In genomic region chr12:2959508-2960431, GRCh38 we compare ENCODE assay signal across 8 cellular contexts. TPM values are rescaled to one million over a fixed set of nuclear protein-coding genes. Genes with fewer than 3 reads are reported as not detected.
DNase-seq lines count a peak whose midpoint lies in the region; ATAC-seq, FAIRE-seq and TF ChIP-seq lines count a peak whose summit lies in the region.

No MANE protein-coding gene starts in this region.

- RAD21 ChIA-PET in GM12878 (lab: Charles Lee; ENCODE audit: unreplicated experiment), result no interaction called here

- H3K9me3 ChIP-seq in GM12878 (replicated peaks; ENCODE audit: control insufficient read depth, insufficient read depth, low read length) (no peaks in the 10 kb centered on the region), iPS-15b (ENCODE audit: control insufficient read depth, insufficient read depth, low read length) (no peaks in the 10 kb centered on the region), skeletal muscle tissue (ENCODE audit: control insufficient read depth in 3 of 3, low read length in 3 of 3) (no peaks in the 10 kb centered on the region)

- DNase-seq in GM06990 (ENCODE audit: extremely low read depth, insufficient read length) (no peak), NCI-H510A (lab: John Stamatoyannopoulos, UW) (peak; percentile 58), GM12878 (ENCODE audit: low read depth, low spot score) (no peak), NCI-H1436 (lab: John Stamatoyannopoulos, UW) (no peak), mesenteric fat pad (ENCODE audit: low spot score) (no peak)

- BruUV-seq in GM12878 (replicated peaks; lab: Mats Ljungman, UMichigan), result no TSS peak

- H4K20me1 ChIP-seq in GM12878 (ENCODE audit: control insufficient read depth, insufficient read depth), result no peaks in the 10 kb centered on the region; the same call in 1 of the 2 replicates

- WGBS in GM12878 (ENCODE audit: insufficient coverage, insufficient replicate concordance, low lambda C conversion rate, missing lambda C conversion rate), result 11% methylated on average over 84 of the region's 106 CpGs

- no peak for FAIRE-seq in GM12878 (lab: Jason Lieb, UNC)

- H3K9ac ChIP-seq in GM12878 (ENCODE audit: control insufficient read depth, insufficient read depth, low read length) (peak overlapping the region; percentile 16; the same call in 1 of the 2 replicates), iPS-15b (ENCODE audit: low read depth, low read length) (peak overlapping the region; percentile 79), skeletal muscle tissue (ENCODE audit: low read depth in 1 of 3, low read length in 3 of 3) (peak overlapping the region; percentile 86 to 96 (median 92))

- TF ChIP-seq RAD21 in GM12878 (IDR thresholded peaks at IDR 0.05; ENCODE audit: insufficient read depth, low read depth, low read length), result no peak

- H3K4me1 ChIP-seq in ACC112 (ENCODE audit: control insufficient read depth, insufficient read depth, low read length, unreplicated experiment) (peaks cover 28% of the 10 kb centered on the region), GM12878 (ENCODE audit: control insufficient read depth, insufficient read depth, low read length) (no peaks in the 10 kb centered on the region; the same call in 1 of the 2 replicates), iPS-15b (ENCODE audit: control insufficient read depth, insufficient read depth, low read length) (peaks cover 21% of the 10 kb centered on the region), skeletal muscle tissue (ENCODE audit: control insufficient read depth in 3 of 3, insufficient read depth in 3 of 3, low read length in 3 of 3) (peaks cover 39 to 49% (median 41%) of the 10 kb centered on the region in 3 donors)

- CTCF ChIA-PET in GM12878 (lab: Yijun Ruan, JAX), result no interaction called here

- peak; percentile 79 for ATAC-seq in GM12878

- no peaks in the 10 kb centered on the region for H3K36me3 ChIP-seq in ACC112 (ENCODE audit: insufficient read depth, low read length)
- no peaks in the 10 kb centered on the region for H3K36me3 ChIP-seq in GM06990 (ENCODE audit: control insufficient read depth, insufficient read depth, low read length)
- no peaks in the 10 kb centered on the region for H3K36me3 ChIP-seq in GM12878 (ENCODE audit: control insufficient read depth in 2 of 2, insufficient read depth in 2 of 2, low read length in 1 of 2)
- H3K36me3 ChIP-seq in iPS-15b (ENCODE audit: control insufficient read depth, insufficient read depth, low read length), result no peaks in the 10 kb centered on the region
- H3K36me3 ChIP-seq in skeletal muscle tissue (ENCODE audit: control insufficient read depth in 3 of 3, insufficient read depth in 3 of 3, low read length in 3 of 3), result peaks cover 0 to 4% (median 4%) of the 10 kb centered on the region in 3 donors

- no peak for TF ChIP-seq EP300 in GM12878 (IDR thresholded peaks at IDR 0.05; ENCODE audit: borderline replicate concordance in 1 of 2, control insufficient read depth in 1 of 2, low read depth in 2 of 2, low read length in 2 of 2)

- POLR2A ChIA-PET in GM12878 (lab: Charles Lee), result no interaction called here

- in situ Hi-C loops in GM12878 (cut with MboI), result no loop called here

- intact Hi-C loops in GM12878 (cut with micrococcal nuclease; ENCODE audit: unreplicated experiment), result no loop called here

- H3K27ac ChIP-seq in ACC112 (ENCODE audit: low read depth, low read length) (peak overlapping the region; percentile 60), GM12878 (ENCODE audit: control insufficient read depth, insufficient read depth) (no peak overlapping the region), skeletal muscle tissue (ENCODE audit: low read depth, low read length) (peak overlapping the region; percentile 95)

- H2AFZ ChIP-seq in ACC112 (ENCODE audit: low read length, unreplicated experiment), result peak overlapping the region; percentile 62
- H2AFZ ChIP-seq in GM12878 (ENCODE audit: control insufficient read depth, low read depth, low read length), result peak overlapping the region; percentile 58

- H3K79me2 ChIP-seq in ACC112 (ENCODE audit: control insufficient read depth, insufficient read depth, low read length, unreplicated experiment) (peaks cover 38% of the 10 kb centered on the region), GM12878 (ENCODE audit: control insufficient read depth, insufficient read depth, low read length) (no peaks in the 10 kb centered on the region)

- TF ChIP-seq CTCF in GM06990 (IDR thresholded peaks at IDR 0.05; ENCODE audit: insufficient read depth, low read length, poor library complexity, severe bottlenecking), result no peak
- no peak for TF ChIP-seq CTCF in GM12878 (IDR thresholded peaks at IDR 0.05 in 2 of 3, conservative IDR thresholded peaks at IDR 0.05 in 1 of 3; ENCODE audit: control insufficient read depth in 2 of 3, extremely low read depth in 1 of 3, insufficient read depth in 1 of 3, low read depth in 3 of 3, low read length in 3 of 3)

- H3K27me3 ChIP-seq in ACC112 (ENCODE audit: insufficient read depth, low read length) (no peaks in the 10 kb centered on the region), GM06990 (replicated peaks; ENCODE audit: control insufficient read depth, insufficient read depth, low read length) (peaks cover 3% of the 10 kb centered on the region; the same call in 1 of the 2 replicates), GM12878 (replicated peaks in 1 of 2; ENCODE audit: control insufficient read depth in 2 of 2, insufficient read depth in 2 of 2, low read length in 1 of 2) (peaks cover 3 to 11% of the 10 kb centered on the region in 2 experiments; a peak in 3 of 4 replicates), iPS-15b (ENCODE audit: control insufficient read depth, insufficient read depth, low read length) (peaks cover 7% of the 10 kb centered on the region), skeletal muscle tissue (ENCODE audit: control insufficient read depth in 3 of 3, insufficient read depth in 3 of 3, low read length in 3 of 3) (no peaks in the 10 kb centered on the region)

- H3K4me3 ChIP-seq in ACC112 (ENCODE audit: low read depth, low read length), result peak overlapping the region; percentile 93
- peak overlapping the region; percentile 61 for H3K4me3 ChIP-seq in GM06990 (replicated peaks; ENCODE audit: low read depth, low read length)
- H3K4me3 ChIP-seq in GM12878, result peak overlapping the region; percentile 44; the same call in 1 of the 2 replicates
- peak overlapping the region; percentile 77 for H3K4me3 ChIP-seq in iPS-15b (ENCODE audit: low read depth, low read length)
- peak overlapping the region; percentile 73 to 87 (median 84) for H3K4me3 ChIP-seq in skeletal muscle tissue (ENCODE audit: low read length in 3 of 3)

- no peak for TF ChIP-seq POLR2A in GM12878 (IDR thresholded peaks at IDR 0.05; ENCODE audit: low read depth, low read length)

- peak overlapping the region; percentile 74 for H3K4me2 ChIP-seq in GM12878 (ENCODE audit: control insufficient read depth, insufficient read depth)

- SMC1A ChIA-PET in GM12878 (lab: Charles Lee; ENCODE audit: uncharacterized antibody, unreplicated experiment), result no interaction called here

TF ChIP-seq in GM12878, 131 proteins besides CTCF, POLR2A, EP300 and RAD21:
- TF ChIP-seq SUZ12 (IDR thresholded peaks at IDR 0.05; ENCODE audit: unreplicated experiment) (peak; percentile 78), HDAC6 (IDR thresholded peaks at IDR 0.05; ENCODE audit: unreplicated experiment) (peak; percentile 68), IKZF2 (IDR thresholded peaks at IDR 0.05) (no peak)

RNA-seq across cellular contexts. Expression of gene TEAD4, which starts 0.6 kb away (rescaled TPM):
- 0.31 and 0.81 TPM in 2 replicates for total RNA-seq in GM12878 (2013; cell fraction: nucleolus; rRNA removed)
- total RNA-seq in GM12878 (2014; rRNA removed) (0.68 TPM in 1 of 2 replicates, not detected in the other), GM12878 (2014; rRNA removed; fragmentation: Illumina TruSeq; extraction: Trizol) (not detected in 2 replicates), GM12878 (2021) (0.33 and 0.37 TPM in 2 replicates), skeletal muscle tissue (30.3 TPM), mesenteric fat pad (19.2 TPM)
- not detected for polyA plus RNA-seq in GM12878 (2011; ENCODE audit: low read depth)
- polyA plus RNA-seq in GM12878 (2011; rRNA removed) (0.04 TPM in 1 of 2 replicates, not detected in the other), GM12878 (2014; fragmentation: Illumina TruSeq; extraction: Trizol) (0.07 and 0.13 TPM in 2 replicates), GM12878 (2014; fragmentation: Nextera tagmentation; extraction: Ambion mirVana) (not detected), GM12878 (2014; rRNA removed) (0.28 and 0.31 TPM in 2 replicates), GM12878 (2016; fragmentation: Nextera tagmentation; extraction: Ambion mirVana) (under 1 TPM in 1 of 2 experiments, not detected in 1; 0.32 TPM)
- polyA plus RNA-seq in GM12878 (2011; cell fraction: cytosol; rRNA removed), result 0.07 TPM in 1 of 2 replicates, not detected in the other
- not detected in 2 replicates for polyA plus RNA-seq in GM12878 (2011; cell fraction: nucleus; rRNA removed)
- 0.76 and 0.94 TPM in 2 replicates for polyA plus RNA-seq in GM12878 (2012)
- polyA minus RNA-seq in GM12878 (2011; rRNA and poly(A)+ RNA removed), result not detected in 2 replicates
- not detected in 2 replicates for polyA minus RNA-seq in GM12878 (2011; cell fraction: cytosol; rRNA and poly(A)+ RNA removed)
- polyA minus RNA-seq in GM12878 (2011; cell fraction: nucleus; rRNA and poly(A)+ RNA removed), result not detected in 2 replicates

Comparison
In these comparisons a context has a peak if more than half of its experiments do, and no peak if none do; other contexts are left out.
1. H3K9ac ChIP-seq: peak in every context shown above with its lines; median percentile 92 in skeletal muscle tissue; 79 in iPS-15b; 16 in GM12878.
2. RNA of gene TEAD4, which starts 0.6 kb away (total RNA-seq): 30.3 TPM in skeletal muscle tissue (single experiment) and 19.2 TPM in mesenteric fat pad (single experiment); 0.31 to 0.81 TPM in GM12878; every median in the first group is over 10 times any median in the second.
3. Peak in every context shown above with its lines, with median percentiles within 50 percentile points of each other: H3K4me3 ChIP-seq.